In genomic region chrX:37722595-37722994, GRCh38 we compare ENCODE assay signal across 1 cellular context.
TF ChIP-seq lines count a peak whose summit lies in the region.

No MANE protein-coding gene starts in this region.

TF ChIP-seq in HepG2, 621 proteins besides CTCF, POLR2A, EP300 and RAD21:
- no peak for TF ChIP-seq ZFP37 (CRISPR knock-in tag; IDR thresholded peaks at IDR 0.05; ENCODE audit: borderline replicate concordance)
- no peak for TF ChIP-seq ZNF749 (CRISPR knock-in tag; IDR thresholded peaks at IDR 0.05; ENCODE audit: borderline replicate concordance)
- TF ChIP-seq NCOR1 (IDR thresholded peaks at IDR 0.05; ENCODE audit: borderline replicate concordance, low read length) = no peak
- TF ChIP-seq TOE1 (CRISPR knock-in tag; IDR thresholded peaks at IDR 0.05) = no peak
- TF ChIP-seq ZNF773 (CRISPR knock-in tag; IDR thresholded peaks at IDR 0.05; ENCODE audit: borderline replicate concordance) = no peak
- no peak for TF ChIP-seq TGIF2 (CRISPR knock-in tag; IDR thresholded peaks at IDR 0.05)
- TF ChIP-seq SIX4 (CRISPR knock-in tag; IDR thresholded peaks at IDR 0.05) = no peak
- TF ChIP-seq ARNTL (CRISPR knock-in tag; IDR thresholded peaks at IDR 0.05) = no peak
- no peak for TF ChIP-seq FOXM1 (CRISPR knock-in tag; IDR thresholded peaks at IDR 0.05)
- TF ChIP-seq AFF4 (CRISPR knock-in tag; IDR thresholded peaks at IDR 0.05) = no peak
- TF ChIP-seq MZF1 (CRISPR knock-in tag; IDR thresholded peaks at IDR 0.05; ENCODE audit: borderline replicate concordance) = no peak
- no peak for TF ChIP-seq MTA3 (CRISPR knock-in tag; IDR thresholded peaks at IDR 0.05)
- TF ChIP-seq TERF1 (CRISPR knock-in tag; IDR thresholded peaks at IDR 0.05) = no peak
- no peak for TF ChIP-seq ARNT2 (CRISPR knock-in tag; IDR thresholded peaks at IDR 0.05; ENCODE audit: low read depth)
- no peak for TF ChIP-seq HNF1A (IDR thresholded peaks at IDR 0.05; ENCODE audit: low read depth)
- TF ChIP-seq HNF1A (CRISPR knock-in tag; IDR thresholded peaks at IDR 0.05; ENCODE audit: borderline replicate concordance) = no peak
- TF ChIP-seq ETS1 (CRISPR knock-in tag; IDR thresholded peaks at IDR 0.05) = no peak
- no peak for TF ChIP-seq ZBTB14 (CRISPR knock-in tag; IDR thresholded peaks at IDR 0.05)
- no peak for TF ChIP-seq CSRNP2 (CRISPR knock-in tag; conservative IDR thresholded peaks at IDR 0.05; ENCODE audit: low read depth)
- no peak for TF ChIP-seq AKNA (CRISPR knock-in tag; IDR thresholded peaks at IDR 0.05; ENCODE audit: borderline replicate concordance)
